1 cellular context compared by ENCODE assay signal in genomic region chr1:116268211-116268610, GRCh38.
TF ChIP-seq lines count a peak whose summit lies in the region.

No MANE protein-coding gene starts in this region.

TF ChIP-seq in K562, 482 proteins besides CTCF, POLR2A, EP300 and RAD21 (continued from another document):
- TF ChIP-seq MGA (IDR thresholded peaks at IDR 0.05) (no peak), POU5F1 (IDR thresholded peaks at IDR 0.05; ENCODE audit: borderline replicate concordance, low read depth, low read length, partially characterized antibody) (no peak), GTF3C2 (IDR thresholded peaks at IDR 0.05; ENCODE audit: borderline replicate concordance, extremely low read depth, insufficient read length) (no peak), ZNF253 (CRISPR knock-in tag; conservative IDR thresholded peaks at IDR 0.05) (no peak), SREBF2 (CRISPR knock-in tag; IDR thresholded peaks at IDR 0.05) (no peak), NFE2 (IDR thresholded peaks at IDR 0.05; ENCODE audit: low read depth) (peak; percentile 78), NFIC (IDR thresholded peaks at IDR 0.05) (peak; percentile 81), NFE2L1 (tag; IDR thresholded peaks at IDR 0.05; ENCODE audit: borderline replicate concordance, low read depth) (peak; percentile 70), SIRT6 (IDR thresholded peaks at IDR 0.05; ENCODE audit: low read depth, low read length) (no peak), C11orf30 (IDR thresholded peaks at IDR 0.05; ENCODE audit: low read depth) (peak; percentile 90), ZNF134 (CRISPR knock-in tag; conservative IDR thresholded peaks at IDR 0.05) (no peak), MAFG (tag; conservative IDR thresholded peaks at IDR 0.05) (peak; percentile 94), SPI1 (IDR thresholded peaks at IDR 0.05; ENCODE audit: borderline replicate concordance, low read depth, low read length) (no peak), SFPQ (IDR thresholded peaks at IDR 0.05; ENCODE audit: low read depth, low read length) (no peak), MAFF (IDR thresholded peaks at IDR 0.05; ENCODE audit: low read length) (peak; percentile 88)
- TF ChIP-seq, protein P1, sequence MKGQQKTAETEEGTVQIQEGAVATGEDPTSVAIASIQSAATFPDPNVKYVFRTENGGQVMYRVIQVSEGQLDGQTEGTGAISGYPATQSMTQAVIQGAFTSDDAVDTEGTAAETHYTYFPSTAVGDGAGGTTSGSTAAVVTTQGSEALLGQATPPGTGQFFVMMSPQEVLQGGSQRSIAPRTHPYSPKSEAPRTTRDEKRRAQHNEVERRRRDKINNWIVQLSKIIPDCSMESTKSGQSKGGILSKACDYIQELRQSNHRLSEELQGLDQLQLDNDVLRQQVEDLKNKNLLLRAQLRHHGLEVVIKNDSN (CRISPR knock-in tag; IDR thresholded peaks at IDR 0.05), result no peak
- TF ChIP-seq, protein P2, sequence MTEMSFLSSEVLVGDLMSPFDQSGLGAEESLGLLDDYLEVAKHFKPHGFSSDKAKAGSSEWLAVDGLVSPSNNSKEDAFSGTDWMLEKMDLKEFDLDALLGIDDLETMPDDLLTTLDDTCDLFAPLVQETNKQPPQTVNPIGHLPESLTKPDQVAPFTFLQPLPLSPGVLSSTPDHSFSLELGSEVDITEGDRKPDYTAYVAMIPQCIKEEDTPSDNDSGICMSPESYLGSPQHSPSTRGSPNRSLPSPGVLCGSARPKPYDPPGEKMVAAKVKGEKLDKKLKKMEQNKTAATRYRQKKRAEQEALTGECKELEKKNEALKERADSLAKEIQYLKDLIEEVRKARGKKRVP (CRISPR knock-in tag; IDR thresholded peaks at IDR 0.05), result no peak
